Comparison of ENCODE assay signal across 24 cellular contexts in the genomic region with DNA sequence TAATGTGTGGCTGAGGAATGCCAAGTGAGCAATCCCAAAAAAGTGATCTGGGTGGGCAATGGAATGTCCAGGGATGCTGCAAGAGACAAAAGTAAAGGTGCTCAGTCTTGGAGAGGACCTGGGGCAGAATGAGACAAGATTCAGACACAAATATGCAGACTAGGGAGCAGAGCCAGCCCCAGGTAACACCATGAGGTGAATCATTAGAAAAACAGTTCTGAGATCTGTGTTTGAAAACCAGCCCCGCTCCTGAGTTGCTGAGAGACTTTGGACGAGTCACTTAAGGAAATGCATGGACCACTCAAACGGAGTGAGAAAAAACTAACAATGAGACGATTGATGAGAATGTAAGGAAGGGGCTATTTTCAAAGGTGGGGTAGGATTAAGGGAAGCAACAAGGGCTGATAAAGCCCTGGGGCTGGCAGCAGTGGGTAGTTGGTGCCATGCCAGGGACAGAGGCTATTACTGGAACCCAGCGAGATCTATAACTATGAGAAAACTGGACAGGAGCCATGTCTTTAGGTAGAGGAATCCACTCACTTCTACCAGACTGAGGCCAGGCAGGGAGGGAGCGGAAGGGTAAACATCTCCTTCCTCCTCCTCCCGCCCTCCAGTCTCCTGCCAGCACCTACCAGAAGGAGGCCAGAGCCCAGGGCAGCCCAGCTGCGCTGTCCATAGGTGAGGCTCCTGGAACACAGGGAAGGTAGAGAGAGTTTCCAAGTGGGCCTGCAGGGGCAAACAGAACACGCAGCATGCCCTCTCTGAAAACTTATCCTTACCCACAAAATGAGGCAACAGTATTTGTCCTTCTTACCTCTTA.
A peak's percentile ranks its signal among the peaks of the same experiment; 100 is the strongest.
DNase-seq lines count a peak whose midpoint lies in the region; ATAC-seq and TF ChIP-seq lines count a peak whose summit lies in the region.
"Had no signal": no experiment of that assay in that cellular context is flagged by ENCODE, and none has a peak within 500 bp of the region (broad histone marks: within the 10 kb centered on the region; RNA-seq: fewer than 3 reads in every experiment).

No MANE protein-coding gene starts in this region.

- no TSS peak for BruUV-seq in HCT116 (replicated peaks; lab: Mats Ljungman, UMichigan)

- H3K36me3 ChIP-seq in HCT116 (ENCODE audit: control insufficient read depth in 1 of 2, insufficient read depth in 2 of 2, low read length in 2 of 2) (no peaks in the 10 kb centered on the region), left lung (no peaks in the 10 kb centered on the region)
- H3K36me3 ChIP-seq: neutrophil had no signal

- H4K20me1 ChIP-seq in HCT116 (ENCODE audit: insufficient read depth), result no peaks in the 10 kb centered on the region

- no peaks in the 10 kb centered on the region for H3K9me2 ChIP-seq in HCT116 (ENCODE audit: insufficient read depth)

- H3K27ac ChIP-seq in HCT116 (ENCODE audit: low read depth, low read length), result no peak overlapping the region
- peak overlapping the region; percentile 56 for H3K27ac ChIP-seq in VCaP
- H3K27ac ChIP-seq in left lung, result no peak overlapping the region
- H3K27ac ChIP-seq: dorsolateral prefrontal cortex, neutrophil had no signal

- TF ChIP-seq POLR2A in HCT116 (IDR thresholded peaks at IDR 0.05; ENCODE audit: borderline replicate concordance, extremely low read depth, insufficient read depth, insufficient read length), result no peak

- no peaks in the 10 kb centered on the region for H3K9me3 ChIP-seq in HCT116 (ENCODE audit: control insufficient read depth in 1 of 2, insufficient read depth in 1 of 2, low read depth in 1 of 2, low read length in 2 of 2)
- no peaks in the 10 kb centered on the region for H3K9me3 ChIP-seq in left lung
- H3K9me3 ChIP-seq: neutrophil had no signal

- POLR2A ChIA-PET in HCT116 (lab: Charles Lee), result no interaction called here

- intact Hi-C loops in HCT116 (cut with micrococcal nuclease) (no loop called here), left lung (cut with DNase I) (no loop called here)

- H3K27me3 ChIP-seq in HCT116 (ENCODE audit: insufficient read depth, low read length) (no peaks in the 10 kb centered on the region), left lung (no peaks in the 10 kb centered on the region)
- H3K27me3 ChIP-seq: neutrophil had no signal

- ATAC-seq in HCT116, result peak; percentile 58
- peak; percentile 81 for ATAC-seq in left lung
- ATAC-seq: Panc1, sciatic nerve had no signal

- H3K79me2 ChIP-seq in HCT116 (ENCODE audit: insufficient read depth, low read length), result no peaks in the 10 kb centered on the region

- no peak overlapping the region for H2AFZ ChIP-seq in HCT116 (ENCODE audit: low read depth, low read length, poor library complexity, severe bottlenecking)

- in situ Hi-C loops in Caki2 (cut with HindIII; ENCODE audit: low pct_unique_long_range_greater_than_20kb, low sequenced_read_pairs), result no loop called here

- TF ChIP-seq CTCF in HCT116 (IDR thresholded peaks at IDR 0.05 in 2 of 3, conservative IDR thresholded peaks at IDR 0.05 in 1 of 3; ENCODE audit: borderline replicate concordance in 1 of 3, insufficient read depth in 1 of 3, low read depth in 2 of 3, low read length in 2 of 3), result no peak
- TF ChIP-seq CTCF in VCaP (conservative IDR thresholded peaks at IDR 0.05), result no peak
- TF ChIP-seq CTCF in left lung (IDR thresholded peaks at IDR 0.05), result no peak

- H3K4me1 ChIP-seq in HCT116 (ENCODE audit: control insufficient read depth in 1 of 2, insufficient read depth in 2 of 2, low read length in 2 of 2) (peaks cover 6 to 17% of the 10 kb centered on the region in 2 experiments; a peak in 3 of 4 replicates), left lung (peaks cover under 1 to 4% of the 10 kb centered on the region in 2 donors)

- H3K9ac ChIP-seq in HCT116 (ENCODE audit: low read length), result no peak overlapping the region

- DNase-seq in Caki2 (ENCODE audit: low read depth) (peak; percentile 26), HCT116 (ENCODE audit: low read depth, low spot score) (no peak), left lung (no peak), NCI-H748 treated with DMSO at 0.1 percent for 48 hours (lab: John Stamatoyannopoulos, UW) (no peak), NCI-H345 treated with DMSO at 0.1 percent for 48 hours (lab: John Stamatoyannopoulos, UW; ENCODE audit: unreplicated experiment) (no peak), SKM-1 (lab: John Stamatoyannopoulos, UW; ENCODE audit: unreplicated experiment) (no peak)
- DNase-seq in stimulated activated CD8-positive, alpha-beta memory T cell treated with anti-CD3 and anti-CD28 coated beads, Interleukin-4, amount 100 ng/mL, for 48 hours, result no peak
- DNase-seq: activated CD4-positive, alpha-beta T cell treated with anti-CD3 and anti-CD28 coated beads, Interleukin-2, amount 50 U/mL, for 4 hours; activated naive CD4-positive, alpha-beta T cell treated with anti-CD3 and anti-CD28 coated beads, Interleukin-2, amount 50 U/mL, for 16 hours; activated T-cell treated with anti-CD3 and anti-CD28 coated beads, Interleukin-2, amount 50 U/mL, for 1 hour; AML-193; dorsolateral prefrontal cortex; glutamatergic neuron; immature natural killer cell; midbrain; MV-4-11; NCI-H2107; NCI-H526; stimulated activated CD4-positive, alpha-beta T cell treated with anti-CD3 and anti-CD28 coated beads, Interleukin-1b, Interleukin-23, amount 100 ng/mL, for 48 hours; substantia nigra had no signal

- no peak for TF ChIP-seq RAD21 in HCT116 (IDR thresholded peaks at IDR 0.05; ENCODE audit: low read depth)

- RAD21 ChIA-PET in HCT116 (lab: Charles Lee; ENCODE audit: low non-redundant PET in 1 of 2, low total read pairs in 2 of 2, uncharacterized antibody in 2 of 2, unreplicated experiment in 2 of 2), result no interaction called here

- H3K4me3 ChIP-seq in HCT116 (replicated peaks in 1 of 2; ENCODE audit: low read depth in 1 of 2, low read length in 2 of 2) (no peak overlapping the region), left lung (no peak overlapping the region)
- H3K4me3 ChIP-seq: dorsolateral prefrontal cortex had no signal

- H3K4me2 ChIP-seq in HCT116 (ENCODE audit: low read length), result peak overlapping the region; percentile 36

- CTCF ChIA-PET in HCT116 (lab: Charles Lee), result interaction anchor here (1.0 kb wide), 1 partner anchor 345 kb away, joined by 3 read pairs; no protein-coding TSS in a partner anchor

TF ChIP-seq in HCT116, 20 proteins besides CTCF, POLR2A, EP300 and RAD21 (continues in another document):
- TF ChIP-seq SIN3A (IDR thresholded peaks at IDR 0.05; ENCODE audit: low read depth) (no peak), JUND (IDR thresholded peaks at IDR 0.05) (no peak), TCF7L2 (IDR thresholded peaks at IDR 0.05; ENCODE audit: borderline replicate concordance, extremely low read depth, insufficient read depth, insufficient read length) (no peak), SP1 (IDR thresholded peaks at IDR 0.05; ENCODE audit: low read depth) (no peak), EZH2phosphoT487 (IDR thresholded peaks at IDR 0.05; ENCODE audit: borderline replicate concordance) (no peak), CBX3 (IDR thresholded peaks at IDR 0.05; ENCODE audit: low read depth) (no peak), EZH2 (IDR thresholded peaks at IDR 0.05) (no peak), ZNF274 (IDR thresholded peaks at IDR 0.05; ENCODE audit: low read depth, low read length) (no peak), FOSL1 (IDR thresholded peaks at IDR 0.05; ENCODE audit: low read depth) (no peak), ZFX (IDR thresholded peaks at IDR 0.05) (no peak), EGR1 (IDR thresholded peaks at IDR 0.05; ENCODE audit: low read depth) (no peak), CEBPB (IDR thresholded peaks at IDR 0.05; ENCODE audit: low read depth) (no peak)
- TF ChIP-seq, protein P1, sequence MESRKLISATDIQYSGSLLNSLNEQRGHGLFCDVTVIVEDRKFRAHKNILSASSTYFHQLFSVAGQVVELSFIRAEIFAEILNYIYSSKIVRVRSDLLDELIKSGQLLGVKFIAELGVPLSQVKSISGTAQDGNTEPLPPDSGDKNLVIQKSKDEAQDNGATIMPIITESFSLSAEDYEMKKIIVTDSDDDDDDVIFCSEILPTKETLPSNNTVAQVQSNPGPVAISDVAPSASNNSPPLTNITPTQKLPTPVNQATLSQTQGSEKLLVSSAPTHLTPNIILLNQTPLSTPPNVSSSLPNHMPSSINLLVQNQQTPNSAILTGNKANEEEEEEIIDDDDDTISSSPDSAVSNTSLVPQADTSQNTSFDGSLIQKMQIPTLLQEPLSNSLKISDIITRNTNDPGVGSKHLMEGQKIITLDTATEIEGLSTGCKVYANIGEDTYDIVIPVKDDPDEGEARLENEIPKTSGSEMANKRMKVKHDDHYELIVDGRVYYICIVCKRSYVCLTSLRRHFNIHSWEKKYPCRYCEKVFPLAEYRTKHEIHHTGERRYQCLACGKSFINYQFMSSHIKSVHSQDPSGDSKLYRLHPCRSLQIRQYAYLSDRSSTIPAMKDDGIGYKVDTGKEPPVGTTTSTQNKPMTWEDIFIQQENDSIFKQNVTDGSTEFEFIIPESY (IDR thresholded peaks at IDR 0.05; ENCODE audit: extremely low read depth, insufficient replicate concordance, low read length), result no peak
- TF ChIP-seq, protein P2, sequence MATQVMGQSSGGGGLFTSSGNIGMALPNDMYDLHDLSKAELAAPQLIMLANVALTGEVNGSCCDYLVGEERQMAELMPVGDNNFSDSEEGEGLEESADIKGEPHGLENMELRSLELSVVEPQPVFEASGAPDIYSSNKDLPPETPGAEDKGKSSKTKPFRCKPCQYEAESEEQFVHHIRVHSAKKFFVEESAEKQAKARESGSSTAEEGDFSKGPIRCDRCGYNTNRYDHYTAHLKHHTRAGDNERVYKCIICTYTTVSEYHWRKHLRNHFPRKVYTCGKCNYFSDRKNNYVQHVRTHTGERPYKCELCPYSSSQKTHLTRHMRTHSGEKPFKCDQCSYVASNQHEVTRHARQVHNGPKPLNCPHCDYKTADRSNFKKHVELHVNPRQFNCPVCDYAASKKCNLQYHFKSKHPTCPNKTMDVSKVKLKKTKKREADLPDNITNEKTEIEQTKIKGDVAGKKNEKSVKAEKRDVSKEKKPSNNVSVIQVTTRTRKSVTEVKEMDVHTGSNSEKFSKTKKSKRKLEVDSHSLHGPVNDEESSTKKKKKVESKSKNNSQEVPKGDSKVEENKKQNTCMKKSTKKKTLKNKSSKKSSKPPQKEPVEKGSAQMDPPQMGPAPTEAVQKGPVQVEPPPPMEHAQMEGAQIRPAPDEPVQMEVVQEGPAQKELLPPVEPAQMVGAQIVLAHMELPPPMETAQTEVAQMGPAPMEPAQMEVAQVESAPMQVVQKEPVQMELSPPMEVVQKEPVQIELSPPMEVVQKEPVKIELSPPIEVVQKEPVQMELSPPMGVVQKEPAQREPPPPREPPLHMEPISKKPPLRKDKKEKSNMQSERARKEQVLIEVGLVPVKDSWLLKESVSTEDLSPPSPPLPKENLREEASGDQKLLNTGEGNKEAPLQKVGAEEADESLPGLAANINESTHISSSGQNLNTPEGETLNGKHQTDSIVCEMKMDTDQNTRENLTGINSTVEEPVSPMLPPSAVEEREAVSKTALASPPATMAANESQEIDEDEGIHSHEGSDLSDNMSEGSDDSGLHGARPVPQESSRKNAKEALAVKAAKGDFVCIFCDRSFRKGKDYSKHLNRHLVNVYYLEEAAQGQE (IDR thresholded peaks at IDR 0.05; ENCODE audit: low read depth), result no peak
